In the genomic region with DNA sequence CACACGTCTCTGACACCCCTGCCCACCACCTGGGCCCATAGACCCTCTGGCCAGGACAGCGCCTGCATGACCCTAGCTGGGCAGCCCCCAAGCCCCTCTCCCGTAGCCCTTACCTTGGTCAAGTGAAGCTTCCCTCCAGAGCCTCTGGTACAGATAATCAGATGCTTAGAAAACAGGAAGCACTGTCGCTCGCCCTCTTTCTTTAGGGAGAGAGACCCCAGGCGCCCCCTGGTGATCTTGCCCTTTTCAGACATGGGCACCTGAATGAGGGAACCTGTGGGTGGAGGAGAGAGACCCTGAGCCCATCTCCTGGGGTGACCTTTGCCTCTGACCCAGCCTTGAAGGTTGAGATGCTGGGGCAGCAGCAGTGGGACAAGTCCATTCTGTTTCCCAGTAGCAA, we compare ENCODE assay signal across 12 cellular contexts.
DNase-seq lines count a peak whose midpoint lies in the region; ATAC-seq and TF ChIP-seq lines count a peak whose summit lies in the region.
"Had no signal": no experiment of that assay in that cellular context is flagged by ENCODE, and none has a peak within 500 bp of the region (broad histone marks: within the 10 kb centered on the region; RNA-seq: fewer than 3 reads in every experiment).

No MANE protein-coding gene starts in this region.

- TF ChIP-seq CTCF in chondrocyte (IDR thresholded peaks at IDR 0.05) (peak; percentile 29), upper lobe of right lung (IDR thresholded peaks at IDR 0.05) (no peak)

- H3K27me3 ChIP-seq in upper lobe of right lung = no peaks in the 10 kb centered on the region
- no peaks in the 10 kb centered on the region for H3K27me3 ChIP-seq in MG63

- H3K36me3 Mint-ChIP-seq in chondrocyte (ENCODE audit: low read depth) = peaks cover 1% of the 10 kb centered on the region

- H3K9me3 Mint-ChIP-seq in chondrocyte (ENCODE audit: low read depth) = no peaks in the 10 kb centered on the region

- H3K4me1 Mint-ChIP-seq in chondrocyte (ENCODE audit: low read depth) = no peaks in the 10 kb centered on the region
- H3K4me1 Mint-ChIP-seq: CD4-positive, alpha-beta memory T cell had no signal

- H3K27me3 Mint-ChIP-seq in chondrocyte (ENCODE audit: low read depth) = no peaks in the 10 kb centered on the region

- H3K36me3 ChIP-seq in upper lobe of right lung (no peaks in the 10 kb centered on the region), MG63 (no peaks in the 10 kb centered on the region)

- H3K27ac Mint-ChIP-seq in chondrocyte (ENCODE audit: unreplicated experiment) = no peak overlapping the region
- H3K27ac Mint-ChIP-seq: CD4-positive, alpha-beta memory T cell had no signal

- intact Hi-C loops in upper lobe of right lung (cut with DNase I) = loop anchor here (10.0 kb wide), 1 partner anchor 160 kb away; no protein-coding TSS in a partner anchor

- no peaks in the 10 kb centered on the region for H3K9me3 ChIP-seq in upper lobe of right lung
- no peaks in the 10 kb centered on the region for H3K9me3 ChIP-seq in MG63

- peak; percentile 18 for ATAC-seq in upper lobe of right lung
- no peak for ATAC-seq in HG02678 (IDR thresholded peaks at IDR 0.05; ENCODE audit: unreplicated experiment)
- ATAC-seq: right cardiac atrium had no signal

- no peak overlapping the region for H3K4me3 ChIP-seq in upper lobe of right lung
- no peak overlapping the region for H3K4me3 ChIP-seq in MG63

- no peak overlapping the region for H3K27ac ChIP-seq in upper lobe of right lung

- H3K4me3 Mint-ChIP-seq in chondrocyte (ENCODE audit: unreplicated experiment) = no peak overlapping the region
- H3K4me3 Mint-ChIP-seq: CD4-positive, alpha-beta memory T cell had no signal

- DNase-seq in stimulated activated CD4-positive, alpha-beta T cell treated with anti-CD3 and anti-CD28 coated beads, Interleukin-15, amount 100 ng/mL, for 24 hours = peak; percentile 16
- DNase-seq in stimulated activated CD4-positive, alpha-beta T cell treated with anti-CD3 and anti-CD28 coated beads, Interleukin-12 subunit alpha, Interleukin-12 subunit beta, amount 100 ng/mL, for 4 hours = no peak
- DNase-seq in NOMO-1 treated with DMSO at 0.1 percent for 48 hours (lab: John Stamatoyannopoulos, UW; ENCODE audit: unreplicated experiment) (peak; percentile 64), chondrocyte (ENCODE audit: low spot score) (no peak), upper lobe of right lung (peak; percentile 65), MG63 (no peak), activated gamma-delta T cell treated with Interleukin-2 at 50 U/mL for 16 hours (no peak)
- DNase-seq: activated CD4-positive, CD25-positive, alpha-beta regulatory T cell; activated naive CD4-positive, alpha-beta T cell treated with Interleukin-2 at 50 U/mL for 16 hours; CD4-positive, alpha-beta memory T cell had no signal

- no peaks in the 10 kb centered on the region for H3K4me1 ChIP-seq in upper lobe of right lung

Comparison
In these comparisons a context has a peak if more than half of its experiments do, and no peak if none do; other contexts are left out.
1. DNase-seq: peak in stimulated activated CD4-positive, alpha-beta T cell treated with anti-CD3 and anti-CD28 coated beads, Interleukin-15, amount 100 ng/mL, for 24 hours (single experiment), NOMO-1 treated with DMSO at 0.1 percent for 48 hours (single experiment) and upper lobe of right lung (single experiment); none in stimulated activated CD4-positive, alpha-beta T cell treated with anti-CD3 and anti-CD28 coated beads, Interleukin-12 subunit alpha, Interleukin-12 subunit beta, amount 100 ng/mL, for 4 hours (single experiment), chondrocyte (single experiment), MG63 (single experiment) and activated gamma-delta T cell treated with Interleukin-2 at 50 U/mL for 16 hours (single experiment).